8 cellular contexts compared by ENCODE assay signal in the genomic region with DNA sequence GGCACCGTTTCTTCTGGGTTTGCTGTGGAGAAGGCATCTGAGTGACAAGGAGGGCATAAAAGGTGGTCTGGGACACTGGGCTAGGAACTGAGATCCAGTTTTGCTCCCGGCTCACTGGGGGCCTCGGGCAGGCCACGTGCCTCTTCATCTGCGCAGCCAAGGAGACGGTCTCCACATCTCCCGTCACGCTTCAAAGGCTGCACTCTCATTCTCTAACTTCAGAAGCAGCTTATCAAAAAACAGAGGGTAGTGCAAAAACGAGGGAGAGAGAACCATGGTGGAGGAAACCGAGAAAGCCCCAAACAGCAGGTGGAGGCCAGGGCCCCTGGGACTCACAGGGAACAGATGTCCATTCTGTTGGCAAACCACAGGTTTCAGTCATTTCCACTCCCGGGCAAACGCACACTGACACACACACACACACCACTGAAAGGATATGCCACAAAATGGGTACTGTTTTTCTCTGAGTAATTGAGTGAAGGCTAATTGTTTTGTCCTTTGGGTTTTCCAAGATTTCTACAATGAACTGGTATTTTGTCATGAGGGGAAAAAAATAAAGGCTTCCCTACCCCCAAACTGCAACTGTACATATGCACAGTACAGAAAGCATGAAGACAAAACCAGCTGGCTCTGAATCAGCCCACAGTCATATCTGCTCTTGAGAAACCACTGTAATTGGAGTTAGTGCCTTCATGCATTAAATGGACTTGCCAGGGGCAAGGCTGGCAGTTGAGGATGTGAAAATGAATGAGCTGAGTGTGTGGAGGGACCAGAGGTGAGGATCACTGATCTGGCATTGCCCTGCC.
A peak's percentile ranks its signal among the peaks of the same experiment; 100 is the strongest.
DNase-seq lines count a peak whose midpoint lies in the region; TF ChIP-seq lines count a peak whose summit lies in the region.

No MANE protein-coding gene starts in this region.

- TF ChIP-seq CTCF in transverse colon (IDR thresholded peaks at IDR 0.05) = no peak

- no peak overlapping the region for H3K4me3 Mint-ChIP-seq in activated CD4-positive, alpha-beta T cell treated with anti-CD3 and anti-CD28 coated beads, Interleukin-2, amount 10 ng/mL, durations not matched to agents 24 days and 14 days
- H3K4me3 Mint-ChIP-seq in activated CD4-positive, alpha-beta T cell treated with anti-CD3 and anti-CD28 coated beads, Interleukin-2, amount 10 ng/mL, durations not matched to agents 7 days and 5 days = no peak overlapping the region

- H3K4me2 ChIP-seq in GM23248 (ENCODE audit: unreplicated experiment) = peak overlapping the region; percentile 23

- no peak overlapping the region for H2AFZ ChIP-seq in GM23248

- H3K36me3 Mint-ChIP-seq in activated CD4-positive, alpha-beta T cell treated with anti-CD3 and anti-CD28 coated beads, Interleukin-2, amount 10 ng/mL, durations not matched to agents 24 days and 14 days (ENCODE audit: low read depth) = no peaks in the 10 kb centered on the region
- H3K36me3 Mint-ChIP-seq in activated CD4-positive, alpha-beta T cell treated with anti-CD3 and anti-CD28 coated beads, Interleukin-2, amount 10 ng/mL, durations not matched to agents 7 days and 5 days (ENCODE audit: low read depth) = no peaks in the 10 kb centered on the region

- peaks cover 46% of the 10 kb centered on the region for H3K4me1 ChIP-seq in GM23248 (ENCODE audit: insufficient read depth)
- H3K4me1 ChIP-seq in transverse colon = peaks cover 37 to 68% (median 37%) of the 10 kb centered on the region in 4 donors

- CTCF ChIA-PET in activated CD4-positive, alpha-beta T cell treated with anti-CD3 and anti-CD28 coated beads, Interleukin-2, amount 10 ng/mL, durations not matched to agents 7 days and 5 days (lab: Charles Lee) = interaction anchor here (3.3 kb wide), 1 partner anchor 10 kb away, joined by 8 read pairs; no protein-coding TSS in a partner anchor

- H3K9me2 ChIP-seq in GM23248 (ENCODE audit: insufficient read depth) = no peaks in the 10 kb centered on the region

- peaks cover 18% of the 10 kb centered on the region for H3K27me3 Mint-ChIP-seq in activated CD4-positive, alpha-beta T cell treated with anti-CD3 and anti-CD28 coated beads, Interleukin-2, amount 10 ng/mL, durations not matched to agents 24 days and 14 days
- peaks cover 8% of the 10 kb centered on the region for H3K27me3 Mint-ChIP-seq in activated CD4-positive, alpha-beta T cell treated with anti-CD3 and anti-CD28 coated beads, Interleukin-2, amount 10 ng/mL, durations not matched to agents 7 days and 5 days

- DNase-seq in activated CD4-positive, alpha-beta T cell treated with anti-CD3 and anti-CD28 coated beads, Interleukin-2, amount 10 ng/mL, durations not matched to agents 24 days and 14 days = no peak
- no peak for DNase-seq in activated CD4-positive, alpha-beta T cell treated with anti-CD3 and anti-CD28 coated beads, Interleukin-2, amount 10 ng/mL, durations not matched to agents 7 days and 5 days
- DNase-seq in GM23248 = peak; percentile 92
- DNase-seq in NCI-H2029 treated with DMSO at 0.1 percent for 48 hours (lab: John Stamatoyannopoulos, UW) = peak; percentile 40
- DNase-seq in epithelial cell of prostate (ENCODE audit: low read depth, low spot score) = peak; percentile 76
- peak; percentile 41 for DNase-seq in transverse colon
- no peak for DNase-seq in NCI-H510A treated with DMSO at 0.1 percent for 48 hours (lab: John Stamatoyannopoulos, UW)
- no peak for DNase-seq in HuH-7 (ENCODE audit: low spot score)

- no peaks in the 10 kb centered on the region for H3K27me3 ChIP-seq in GM23248 (replicated peaks; ENCODE audit: insufficient read depth)
- no peaks in the 10 kb centered on the region for H3K27me3 ChIP-seq in transverse colon

- 0 out of 2 replicates have a peak, but pooled peaks cover 5% of the 10 kb centered on the region for H3K79me2 ChIP-seq in GM23248 (ENCODE audit: insufficient read depth)

- no peaks in the 10 kb centered on the region for H4K20me1 ChIP-seq in GM23248 (ENCODE audit: insufficient read depth)

- H3K4me3 ChIP-seq in GM23248 (no peak overlapping the region), transverse colon (no peak overlapping the region)

- H3K9me3 ChIP-seq in GM23248 (ENCODE audit: low read depth) (no peaks in the 10 kb centered on the region), transverse colon (no peaks in the 10 kb centered on the region)

- peak overlapping the region; percentile 15; the same call in 1 of the 2 replicates for H3K9ac ChIP-seq in GM23248

- no peaks in the 10 kb centered on the region for H3K9me3 Mint-ChIP-seq in activated CD4-positive, alpha-beta T cell treated with anti-CD3 and anti-CD28 coated beads, Interleukin-2, amount 10 ng/mL, durations not matched to agents 24 days and 14 days
- H3K9me3 Mint-ChIP-seq in activated CD4-positive, alpha-beta T cell treated with anti-CD3 and anti-CD28 coated beads, Interleukin-2, amount 10 ng/mL, durations not matched to agents 7 days and 5 days = no peaks in the 10 kb centered on the region

- H3K27ac ChIP-seq in GM23248 (peak overlapping the region; percentile 44), epithelial cell of prostate (peak overlapping the region; percentile 90), transverse colon (peak overlapping the region in 3 of 4 donors; percentile 72 to 75 (median 75))

- intact Hi-C loops in activated CD4-positive, alpha-beta T cell treated with anti-CD3 and anti-CD28 coated beads, Interleukin-2, amount 10 ng/mL, durations not matched to agents 24 days and 14 days (cut with micrococcal nuclease) = loop anchor here (10.0 kb wide), 1 partner anchor 54 kb away; no protein-coding TSS in a partner anchor
- intact Hi-C loops in transverse colon (cut with DNase I; ENCODE audit: low total_unique reads) = no loop called here

- H3K27ac Mint-ChIP-seq in activated CD4-positive, alpha-beta T cell treated with anti-CD3 and anti-CD28 coated beads, Interleukin-2, amount 10 ng/mL, durations not matched to agents 24 days and 14 days = peak overlapping the region; percentile 67
- H3K27ac Mint-ChIP-seq in activated CD4-positive, alpha-beta T cell treated with anti-CD3 and anti-CD28 coated beads, Interleukin-2, amount 10 ng/mL, durations not matched to agents 7 days and 5 days = no peak overlapping the region

- in situ Hi-C loops in GM23248 (cut with MboI) (no loop called here), transverse colon (cut with MboI; ENCODE audit: low pct_ligation_motif_present in 1 of 4, low pct_unique_long_range_greater_than_20kb in 1 of 4, low sequenced_read_pairs in 3 of 4) (no loop called here)

- H3K4me1 Mint-ChIP-seq in activated CD4-positive, alpha-beta T cell treated with anti-CD3 and anti-CD28 coated beads, Interleukin-2, amount 10 ng/mL, durations not matched to agents 24 days and 14 days = peaks cover 30% of the 10 kb centered on the region
- H3K4me1 Mint-ChIP-seq in activated CD4-positive, alpha-beta T cell treated with anti-CD3 and anti-CD28 coated beads, Interleukin-2, amount 10 ng/mL, durations not matched to agents 7 days and 5 days = peaks cover 6% of the 10 kb centered on the region

- POLR2A ChIA-PET in activated CD4-positive, alpha-beta T cell treated with anti-CD3 and anti-CD28 coated beads, Interleukin-2, amount 10 ng/mL, durations not matched to agents 7 days and 5 days (lab: Charles Lee) = no interaction called here

- no peak for TF ChIP-seq POLR2A in transverse colon (IDR thresholded peaks at IDR 0.05)

- H3F3A ChIP-seq in GM23248 (ENCODE audit: insufficient read depth) = peaks cover 55% of the 10 kb centered on the region

- H3K36me3 ChIP-seq in GM23248 (ENCODE audit: low read depth) (no peaks in the 10 kb centered on the region), transverse colon (no peaks in the 10 kb centered on the region)

- WGBS in GM23248 (ENCODE audit: low coverage in 1 of 2, low lambda C conversion rate in 2 of 2, missing lambda C conversion rate in 2 of 2), 2 experiments = 76 to 79% methylated on average over 12 of the region's 12 CpGs
- WGBS in transverse colon (ENCODE audit: low coverage in 1 of 2), 2 donors = 66% methylated on average over 12 of the region's 12 CpGs; no CpG with 5 or more reads in 1 of the 2 donors

- no peak for TF ChIP-seq EP300 in transverse colon (IDR thresholded peaks at IDR 0.05; ENCODE audit: low read depth)

Comparison
In these comparisons a context has a peak if more than half of its experiments do, and no peak if none do; other contexts are left out.
1. DNase-seq: peak in GM23248 (single experiment), NCI-H2029 treated with DMSO at 0.1 percent for 48 hours (single experiment), epithelial cell of prostate (single experiment) and transverse colon (single experiment); none in activated CD4-positive, alpha-beta T cell treated with anti-CD3 and anti-CD28 coated beads, Interleukin-2, amount 10 ng/mL, durations not matched to agents 24 days and 14 days (single experiment), activated CD4-positive, alpha-beta T cell treated with anti-CD3 and anti-CD28 coated beads, Interleukin-2, amount 10 ng/mL, durations not matched to agents 7 days and 5 days (single experiment), NCI-H510A treated with DMSO at 0.1 percent for 48 hours (single experiment) and HuH-7 (single experiment).
2. Peak in every context shown above with its lines, with median percentiles within 50 percentile points of each other: H3K27ac ChIP-seq.